ENCODE assay signal across 13 cellular contexts in the genomic region with DNA sequence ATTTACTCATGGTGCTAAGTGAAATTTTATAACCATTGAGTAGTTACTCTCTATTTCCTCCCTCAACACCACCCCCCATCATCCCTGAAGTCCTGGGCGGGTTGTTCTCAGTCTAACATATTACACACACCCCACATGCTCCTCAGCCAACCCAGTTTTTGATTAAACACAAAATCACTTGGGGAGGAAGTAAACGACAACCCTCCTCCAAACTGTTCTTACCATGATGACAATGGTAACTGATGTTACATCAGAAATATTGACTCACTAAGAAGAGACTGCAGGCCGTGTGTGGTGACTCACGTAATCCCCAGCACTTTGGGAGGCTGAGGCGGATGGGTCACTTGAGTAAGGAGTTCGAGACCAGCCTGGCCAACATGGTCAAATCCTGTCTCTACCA. TPM values are rescaled to one million over a fixed set of nuclear protein-coding genes. Genes with fewer than 3 reads are reported as not detected.
DNase-seq lines count a peak whose midpoint lies in the region; ATAC-seq and TF ChIP-seq lines count a peak whose summit lies in the region.
"Had no signal": no experiment of that assay in that cellular context is flagged by ENCODE, and none has a peak within 500 bp of the region (broad histone marks: within the 10 kb centered on the region; RNA-seq: fewer than 3 reads in every experiment).

No MANE protein-coding gene starts in this region.

- no peak overlapping the region for H2BK5ac ChIP-seq in mesenchymal stem cell (ENCODE audit: low read depth, low read length, poor library complexity, severe bottlenecking)

- H3K14ac ChIP-seq in mesenchymal stem cell (ENCODE audit: low read length in 2 of 2), result no peak overlapping the region

- no peaks in the 10 kb centered on the region for H3K4me1 ChIP-seq in mesenchymal stem cell (ENCODE audit: control insufficient read depth, insufficient read depth, low read depth, low read length)

- no peak overlapping the region for H4K91ac ChIP-seq in mesenchymal stem cell (ENCODE audit: low read length)

- no peaks in the 10 kb centered on the region for H3K27me3 ChIP-seq in mesenchymal stem cell (ENCODE audit: control insufficient read depth in 1 of 2, insufficient read depth in 1 of 2, low read length in 2 of 2)
- H3K27me3 ChIP-seq: neural progenitor cell had no signal

- H3K4ac ChIP-seq in mesenchymal stem cell (ENCODE audit: low read depth in 1 of 2, low read length in 2 of 2), result no peak overlapping the region

- no peak for ATAC-seq in WTC11
- ATAC-seq in HG03045 (IDR thresholded peaks at IDR 0.05; ENCODE audit: unreplicated experiment), result no peak

- H3K4me2 ChIP-seq in mesenchymal stem cell (ENCODE audit: low read length, poor library complexity, severe bottlenecking), result no peak overlapping the region
- H3K4me2 ChIP-seq: neural progenitor cell had no signal

- no peak overlapping the region for H3K27ac ChIP-seq in mesenchymal stem cell (ENCODE audit: low read length, poor library complexity, severe bottlenecking)
- H3K27ac ChIP-seq: neural progenitor cell had no signal

- H3K9me3 ChIP-seq in mesenchymal stem cell (ENCODE audit: control insufficient read depth, low read length), result no peaks in the 10 kb centered on the region

- H2AFZ ChIP-seq in mesenchymal stem cell (ENCODE audit: low read depth, low read length), result no peak overlapping the region
- H2AFZ ChIP-seq: neural progenitor cell had no signal

- no peak overlapping the region for H2BK15ac ChIP-seq in mesenchymal stem cell (ENCODE audit: low read depth, poor library complexity, severe bottlenecking)

- H4K8ac ChIP-seq in mesenchymal stem cell (ENCODE audit: low read length), result peak overlapping the region; percentile 23

- WGBS in mesenchymal stem cell, result 81% methylated on average over 6 of the region's 6 CpGs

- no peak overlapping the region for H2BK12ac ChIP-seq in mesenchymal stem cell (ENCODE audit: low read length in 2 of 2)

- TF ChIP-seq CTCF in WTC11 (IDR thresholded peaks at IDR 0.05), result no peak

- no peaks in the 10 kb centered on the region for H3K27me3 Mint-ChIP-seq in WTC11 (ENCODE audit: low read depth)

- CTCF ChIA-PET in WTC11 (lab: Charles Lee), result no interaction called here

- POLR2A ChIA-PET in WTC11 (lab: Charles Lee), result no interaction called here

- H3K9me3 Mint-ChIP-seq in WTC11, result no peaks in the 10 kb centered on the region
- H3K9me3 Mint-ChIP-seq: activated naive CD4-positive, alpha-beta T cell treated with anti-CD3 and anti-CD28 coated beads, Interleukin-2, amount 50 U/mL, for 72 hours; neural progenitor cell had no signal

- DNase-seq in Daoy (ENCODE audit: low read depth), result peak; percentile 27
- peak; percentile 38 for DNase-seq in HS-5 (ENCODE audit: low read depth)
- DNase-seq in WTC11 (ENCODE audit: low spot score), result no peak
- DNase-seq in mesenchymal stem cell, result peak; percentile 42
- DNase-seq in NCI-H2107 (lab: John Stamatoyannopoulos, UW), result no peak
- DNase-seq in NCI-H526 (lab: John Stamatoyannopoulos, UW), result no peak
- DNase-seq: COR-L47, cortex of kidney, glutamatergic neuron, NCI-H526 treated with DMSO at 0.1 percent for 48 hours had no signal

- peaks cover 2% of the 10 kb centered on the region for H3K79me1 ChIP-seq in mesenchymal stem cell (replicated peaks; ENCODE audit: low read length, poor library complexity, severe bottlenecking)

- H3K27ac Mint-ChIP-seq in WTC11, result no peak overlapping the region
- H3K27ac Mint-ChIP-seq: neural progenitor cell had no signal

- H3K18ac ChIP-seq in mesenchymal stem cell (ENCODE audit: low read depth in 1 of 2, low read length in 2 of 2), result no peak overlapping the region

- H3K9ac ChIP-seq in mesenchymal stem cell (ENCODE audit: low read length), result no peak overlapping the region
- H3K9ac ChIP-seq: neural progenitor cell had no signal

- H3K4me3 ChIP-seq in mesenchymal stem cell (ENCODE audit: insufficient read depth in 1 of 2, low read depth in 1 of 2, low read length in 2 of 2), result no peak overlapping the region
- H3K4me3 ChIP-seq: neural progenitor cell had no signal

- peaks cover 3 to 34% of the 10 kb centered on the region in 2 experiments for H3K36me3 ChIP-seq in mesenchymal stem cell (ENCODE audit: control insufficient read depth in 1 of 2, insufficient read depth in 2 of 2, low read depth in 1 of 2, low read length in 2 of 2)

- H3K36me3 Mint-ChIP-seq in WTC11, result no peaks in the 10 kb centered on the region

- no peaks in the 10 kb centered on the region for H3K4me1 Mint-ChIP-seq in WTC11

- no peak overlapping the region for H3K4me3 Mint-ChIP-seq in WTC11
- H3K4me3 Mint-ChIP-seq: neural progenitor cell had no signal

- no peak overlapping the region for H2AK5ac ChIP-seq in mesenchymal stem cell (ENCODE audit: low read length, severe bottlenecking)

- H2BK120ac ChIP-seq in mesenchymal stem cell (ENCODE audit: low read depth, low read length), result no peak overlapping the region

- no peak overlapping the region for H3K23ac ChIP-seq in mesenchymal stem cell (ENCODE audit: low read length in 2 of 2)

TF ChIP-seq in WTC11, 78 proteins besides CTCF, POLR2A, EP300 and RAD21:
- peak; percentile 77 for TF ChIP-seq GABPB1 (CRISPR knock-in tag; IDR thresholded peaks at IDR 0.05)
- no peak for TF ChIP-seq ZNF121 (CRISPR knock-in tag; IDR thresholded peaks at IDR 0.05)

RNA-seq across cellular contexts. Expression of gene RAB11FIP2, which starts 44.2 kb away (rescaled TPM):
- 9.6 and 14.6 TPM in 2 replicates for total RNA-seq in Daoy (2014; rRNA removed; shearing (Covaris generic))
- total RNA-seq in WTC11 (2021), result 11.2 to 12.2 TPM (median 11.6 TPM) in 3 replicates
- 14.3 TPM for polyA plus RNA-seq in mesenchymal stem cell (2013, experiment 1 of 2)
- polyA plus RNA-seq in mesenchymal stem cell (2013, experiment 2 of 2), result 15.3 TPM

Comparison
In these comparisons a context has a peak if more than half of its experiments do, and no peak if none do; other contexts are left out.
1. DNase-seq: peak in Daoy (single experiment), HS-5 (single experiment) and mesenchymal stem cell (single experiment); none in WTC11 (single experiment), NCI-H2107 (single experiment) and NCI-H526 (0 of 2).